ENCODE assay signal across 8 cellular contexts in the genomic region with DNA sequence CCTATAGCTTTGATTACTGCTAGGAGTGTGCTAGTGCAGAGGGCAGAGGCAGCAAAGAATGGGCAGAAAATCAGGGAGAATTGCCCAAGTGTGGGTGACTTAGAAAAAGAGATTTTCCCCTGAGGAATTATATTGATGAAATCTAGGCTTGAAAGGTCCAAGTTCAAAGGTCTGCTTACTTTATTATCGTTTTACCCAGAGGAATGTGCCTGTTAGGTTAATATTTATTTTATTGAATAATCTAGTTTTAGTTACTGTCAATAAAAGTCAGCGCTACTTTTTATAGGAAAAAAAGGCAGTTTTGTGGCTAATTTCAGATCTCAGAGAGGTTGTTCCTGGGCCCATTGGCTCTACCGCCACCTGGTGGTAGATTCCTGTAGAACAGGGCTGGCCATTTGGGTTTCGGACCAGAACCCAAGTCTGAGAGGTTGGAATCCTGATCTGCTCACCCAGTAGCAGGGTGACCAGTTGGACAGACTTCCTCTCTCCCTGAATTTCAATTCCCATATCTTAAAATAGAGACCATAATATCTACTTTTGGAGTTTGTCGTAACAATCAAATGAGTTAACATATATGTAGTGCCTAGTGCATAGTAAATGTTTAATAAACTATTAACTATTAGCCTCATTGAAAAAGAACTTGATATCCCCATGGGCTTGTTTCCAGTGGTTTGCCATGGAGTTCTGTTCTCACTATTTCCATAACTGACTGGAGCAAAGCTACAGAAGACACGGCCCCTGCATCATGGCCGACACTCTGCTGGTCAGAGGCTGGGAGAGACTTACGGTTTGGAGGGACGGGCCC.
DNase-seq lines count a peak whose midpoint lies in the region; ATAC-seq and TF ChIP-seq lines count a peak whose summit lies in the region.

No MANE protein-coding gene starts in this region.

- peak; percentile 85 to 97 (median 90) for TF ChIP-seq CTCF in esophagus squamous epithelium (IDR thresholded peaks at IDR 0.05)

- peaks cover 0 to 8% of the 10 kb centered on the region in 2 donors for H3K36me3 Mint-ChIP-seq in naive B cell

- H3K4me1 ChIP-seq in esophagus squamous epithelium: peaks cover 0 to 17% (median 0%) of the 10 kb centered on the region in 3 donors

- no peaks in the 10 kb centered on the region for H3K27me3 Mint-ChIP-seq in naive B cell

- TF ChIP-seq POLR2A in esophagus squamous epithelium (IDR thresholded peaks at IDR 0.05): no peak

- peaks cover 0 to 6% (median 0%) of the 10 kb centered on the region in 3 donors for H3K9me3 ChIP-seq in esophagus squamous epithelium

- no peaks in the 10 kb centered on the region for H3K4me1 Mint-ChIP-seq in naive B cell

- H3K27ac Mint-ChIP-seq in naive B cell: peak overlapping the region in 1 of 6 donors; percentile 33

- no peak overlapping the region for H3K4me3 ChIP-seq in esophagus squamous epithelium

- no peak overlapping the region for H3K27ac ChIP-seq in esophagus squamous epithelium

- intact Hi-C loops in esophagus squamous epithelium (cut with DNase I): loop anchor here (5.0 kb wide), 1 partner anchor 441 kb away; no protein-coding TSS in a partner anchor

- 53 to 54% methylated on average over 9 of the region's 9 CpGs for WGBS in esophagus squamous epithelium, 2 donors

- peaks cover 0 to 8% (median 0%) of the 10 kb centered on the region in 3 donors for H3K36me3 ChIP-seq in esophagus squamous epithelium

- DNase-seq in NCI-H1436 (lab: John Stamatoyannopoulos, UW) (peak; percentile 20), NCI-H1436 treated with DMSO at 0.1 percent for 48 hours (lab: John Stamatoyannopoulos, UW) (no peak), NCI-H446 (lab: John Stamatoyannopoulos, UW) (peak; percentile 52 to 67), activated T-cell treated with anti-CD3 and anti-CD28 coated beads for 1 hour (ENCODE audit: low read depth) (peak; percentile 59), esophagus squamous epithelium (lab: John Stamatoyannopoulos, UW) (no peak), naive B cell (peak; percentile 44)
- peak; percentile 5 to 21 for DNase-seq in stimulated activated CD8-positive, alpha-beta memory T cell treated with anti-CD3 and anti-CD28 coated beads, Interleukin-7, amount 100 ng/mL, for 48 hours (ENCODE audit: extremely low read depth in 1 of 2, low read depth in 1 of 2)

- ATAC-seq in naive B cell (ENCODE audit: low read depth in 2 of 2) (peak in 1 of 2 donors; percentile 28), HG03342 (IDR thresholded peaks at IDR 0.05; ENCODE audit: unreplicated experiment) (no peak)

- H3K9me3 Mint-ChIP-seq in naive B cell: peaks cover 2 to 9% (median 5%) of the 10 kb centered on the region in 7 donors

- H3K4me3 Mint-ChIP-seq in naive B cell: no peak overlapping the region

- H3K27me3 ChIP-seq in esophagus squamous epithelium: peaks cover 0 to 42% (median 0%) of the 10 kb centered on the region in 4 donors

Comparison
In these comparisons a context has a peak if more than half of its experiments do, and no peak if none do; other contexts are left out.
1. DNase-seq: peak in NCI-H1436 (single experiment), NCI-H446 (2 of 2), activated T-cell treated with anti-CD3 and anti-CD28 coated beads for 1 hour (single experiment), naive B cell (single experiment) and stimulated activated CD8-positive, alpha-beta memory T cell treated with anti-CD3 and anti-CD28 coated beads, Interleukin-7, amount 100 ng/mL, for 48 hours (2 of 2); none in NCI-H1436 treated with DMSO at 0.1 percent for 48 hours (single experiment) and esophagus squamous epithelium (single experiment).